ENCODE assay signal across 1 cellular context in the genomic region with DNA sequence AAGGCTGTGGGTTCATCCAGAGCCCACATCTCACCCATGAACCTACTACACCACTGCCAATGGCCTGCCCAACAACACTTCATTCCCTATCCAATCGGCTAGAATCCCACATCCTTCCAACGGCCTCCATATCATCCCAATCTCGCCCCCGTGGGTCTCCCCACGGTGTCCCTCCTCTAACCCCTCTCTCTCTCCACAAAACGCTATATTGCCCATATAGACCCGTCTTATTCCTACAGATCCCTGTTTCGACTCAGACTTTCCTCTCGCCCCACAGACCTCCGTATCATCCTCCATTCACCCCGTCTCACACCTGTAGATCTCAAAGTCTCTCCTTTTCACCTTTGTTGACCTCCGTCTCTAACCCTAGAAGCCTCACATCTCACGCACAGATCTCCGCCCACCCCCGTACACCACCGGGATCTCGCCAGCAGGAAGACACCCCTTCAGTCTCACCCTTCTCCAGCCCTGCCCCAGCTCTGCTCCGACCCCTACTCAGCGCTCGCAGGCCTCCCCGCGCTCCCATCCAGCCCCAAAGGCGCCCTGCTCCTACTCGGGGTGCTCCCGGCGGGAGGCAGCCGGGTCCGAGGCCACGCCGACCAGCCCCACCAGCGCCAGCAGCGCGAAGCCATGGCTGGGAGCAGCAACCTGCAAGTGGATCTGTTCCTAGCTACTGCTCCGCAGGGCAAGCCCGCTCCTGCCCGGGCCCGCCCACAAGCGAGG.
TF ChIP-seq lines count a peak whose summit lies in the region.

Gene FDXR, minus strand, starts transcription at position 682 of the 723 bp plus-strand sequence. Its CDS starts 50 bp downstream, at position 632.

TF ChIP-seq in HEK293, 187 proteins besides CTCF, POLR2A, EP300 and RAD21 (continued from another document and continues in another):
- no peak for TF ChIP-seq ZNF121 (tag by site-specific recombination; IDR thresholded peaks at IDR 0.05)
- TF ChIP-seq HOXC10 (CRISPR knock-in tag; IDR thresholded peaks at IDR 0.05): no peak
- TF ChIP-seq ZNF416 (tag by site-specific recombination; IDR thresholded peaks at IDR 0.05): no peak
- TF ChIP-seq ZNF664 (tag by site-specific recombination; IDR thresholded peaks at IDR 0.05): no peak
- no peak for TF ChIP-seq GLI2 (tag by site-specific recombination; IDR thresholded peaks at IDR 0.05; ENCODE audit: borderline replicate concordance, low read depth)
- no peak; the same call in 1 of the 2 replicates for TF ChIP-seq ZBTB17 (tag by site-specific recombination; IDR thresholded peaks at IDR 0.05)
- TF ChIP-seq ZNF654 (tag by site-specific recombination; IDR thresholded peaks at IDR 0.05; ENCODE audit: low read depth): no peak
- TF ChIP-seq MYNN (tag by site-specific recombination; IDR thresholded peaks at IDR 0.05; ENCODE audit: borderline replicate concordance): no peak
- peak; percentile 20; the same call in 1 of the 2 replicates for TF ChIP-seq ZNF398 (tag by site-specific recombination; IDR thresholded peaks at IDR 0.05)
- no peak for TF ChIP-seq ZNF513 (tag by site-specific recombination; IDR thresholded peaks at IDR 0.05)
- TF ChIP-seq ZNF214 (tag by site-specific recombination; IDR thresholded peaks at IDR 0.05; ENCODE audit: borderline replicate concordance): no peak
- TF ChIP-seq ZSCAN16 (tag by site-specific recombination; IDR thresholded peaks at IDR 0.05): no peak
- no peak for TF ChIP-seq ZNF26 (tag by site-specific recombination; IDR thresholded peaks at IDR 0.05)
- no peak for TF ChIP-seq ZNF837 (tag by site-specific recombination; IDR thresholded peaks at IDR 0.05)
- TF ChIP-seq ZNF544 (tag by site-specific recombination; IDR thresholded peaks at IDR 0.05): no peak
- TF ChIP-seq ZNF600 (tag by site-specific recombination; IDR thresholded peaks at IDR 0.05): peak; percentile 80
- no peak for TF ChIP-seq ZNF146 (tag by site-specific recombination; IDR thresholded peaks at IDR 0.05)
- peak; percentile 60; the same call in 1 of the 2 replicates for TF ChIP-seq ZNF843 (tag by site-specific recombination; IDR thresholded peaks at IDR 0.05)
- TF ChIP-seq ELK4 (IDR thresholded peaks at IDR 0.05; ENCODE audit: borderline replicate concordance, low read depth, low read length): no peak
- TF ChIP-seq ZNF23 (tag by site-specific recombination; IDR thresholded peaks at IDR 0.05; ENCODE audit: borderline replicate concordance): no peak
- 0 out of 2 replicates have a peak, but pooled peaks have one; percentile 48 for TF ChIP-seq ZBTB8A (tag by site-specific recombination; IDR thresholded peaks at IDR 0.05)
- TF ChIP-seq, protein P1, sequence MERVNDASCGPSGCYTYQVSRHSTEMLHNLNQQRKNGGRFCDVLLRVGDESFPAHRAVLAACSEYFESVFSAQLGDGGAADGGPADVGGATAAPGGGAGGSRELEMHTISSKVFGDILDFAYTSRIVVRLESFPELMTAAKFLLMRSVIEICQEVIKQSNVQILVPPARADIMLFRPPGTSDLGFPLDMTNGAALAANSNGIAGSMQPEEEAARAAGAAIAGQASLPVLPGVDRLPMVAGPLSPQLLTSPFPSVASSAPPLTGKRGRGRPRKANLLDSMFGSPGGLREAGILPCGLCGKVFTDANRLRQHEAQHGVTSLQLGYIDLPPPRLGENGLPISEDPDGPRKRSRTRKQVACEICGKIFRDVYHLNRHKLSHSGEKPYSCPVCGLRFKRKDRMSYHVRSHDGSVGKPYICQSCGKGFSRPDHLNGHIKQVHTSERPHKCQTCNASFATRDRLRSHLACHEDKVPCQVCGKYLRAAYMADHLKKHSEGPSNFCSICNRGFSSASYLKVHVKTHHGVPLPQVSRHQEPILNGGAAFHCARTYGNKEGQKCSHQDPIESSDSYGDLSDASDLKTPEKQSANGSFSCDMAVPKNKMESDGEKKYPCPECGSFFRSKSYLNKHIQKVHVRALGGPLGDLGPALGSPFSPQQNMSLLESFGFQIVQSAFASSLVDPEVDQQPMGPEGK (tag by site-specific recombination; IDR thresholded peaks at IDR 0.05): peak; percentile 49
- no peak for TF ChIP-seq MZF1 (tag by site-specific recombination; IDR thresholded peaks at IDR 0.05; ENCODE audit: borderline replicate concordance)
- TF ChIP-seq ZNF514 (tag by site-specific recombination; IDR thresholded peaks at IDR 0.05): no peak
- TF ChIP-seq ZNF660 (tag by site-specific recombination; IDR thresholded peaks at IDR 0.05): no peak
- TF ChIP-seq KLF8 (tag by site-specific recombination; IDR thresholded peaks at IDR 0.05): no peak
- no peak for TF ChIP-seq ZNF585B (tag by site-specific recombination; IDR thresholded peaks at IDR 0.05)
- no peak for TF ChIP-seq ZNF302 (tag by site-specific recombination; IDR thresholded peaks at IDR 0.05; ENCODE audit: low read depth)
- TF ChIP-seq SP2 (tag by site-specific recombination; IDR thresholded peaks at IDR 0.05): no peak
- no peak for TF ChIP-seq GFI1B (tag by site-specific recombination; IDR thresholded peaks at IDR 0.05)
- TF ChIP-seq, protein P2, sequence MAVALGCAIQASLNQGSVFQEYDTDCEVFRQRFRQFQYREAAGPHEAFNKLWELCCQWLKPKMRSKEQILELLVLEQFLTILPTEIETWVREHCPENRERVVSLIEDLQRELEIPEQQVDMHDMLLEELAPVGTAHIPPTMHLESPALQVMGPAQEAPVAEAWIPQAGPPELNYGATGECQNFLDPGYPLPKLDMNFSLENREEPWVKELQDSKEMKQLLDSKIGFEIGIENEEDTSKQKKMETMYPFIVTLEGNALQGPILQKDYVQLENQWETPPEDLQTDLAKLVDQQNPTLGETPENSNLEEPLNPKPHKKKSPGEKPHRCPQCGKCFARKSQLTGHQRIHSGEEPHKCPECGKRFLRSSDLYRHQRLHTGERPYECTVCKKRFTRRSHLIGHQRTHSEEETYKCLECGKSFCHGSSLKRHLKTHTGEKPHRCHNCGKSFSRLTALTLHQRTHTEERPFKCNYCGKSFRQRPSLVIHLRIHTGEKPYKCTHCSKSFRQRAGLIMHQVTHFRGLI (tag by site-specific recombination; IDR thresholded peaks at IDR 0.05): 0 out of 2 replicates have a peak, but pooled peaks have one; percentile 35
- TF ChIP-seq ZNF248 (tag by site-specific recombination; IDR thresholded peaks at IDR 0.05): no peak
- TF ChIP-seq, protein P3, sequence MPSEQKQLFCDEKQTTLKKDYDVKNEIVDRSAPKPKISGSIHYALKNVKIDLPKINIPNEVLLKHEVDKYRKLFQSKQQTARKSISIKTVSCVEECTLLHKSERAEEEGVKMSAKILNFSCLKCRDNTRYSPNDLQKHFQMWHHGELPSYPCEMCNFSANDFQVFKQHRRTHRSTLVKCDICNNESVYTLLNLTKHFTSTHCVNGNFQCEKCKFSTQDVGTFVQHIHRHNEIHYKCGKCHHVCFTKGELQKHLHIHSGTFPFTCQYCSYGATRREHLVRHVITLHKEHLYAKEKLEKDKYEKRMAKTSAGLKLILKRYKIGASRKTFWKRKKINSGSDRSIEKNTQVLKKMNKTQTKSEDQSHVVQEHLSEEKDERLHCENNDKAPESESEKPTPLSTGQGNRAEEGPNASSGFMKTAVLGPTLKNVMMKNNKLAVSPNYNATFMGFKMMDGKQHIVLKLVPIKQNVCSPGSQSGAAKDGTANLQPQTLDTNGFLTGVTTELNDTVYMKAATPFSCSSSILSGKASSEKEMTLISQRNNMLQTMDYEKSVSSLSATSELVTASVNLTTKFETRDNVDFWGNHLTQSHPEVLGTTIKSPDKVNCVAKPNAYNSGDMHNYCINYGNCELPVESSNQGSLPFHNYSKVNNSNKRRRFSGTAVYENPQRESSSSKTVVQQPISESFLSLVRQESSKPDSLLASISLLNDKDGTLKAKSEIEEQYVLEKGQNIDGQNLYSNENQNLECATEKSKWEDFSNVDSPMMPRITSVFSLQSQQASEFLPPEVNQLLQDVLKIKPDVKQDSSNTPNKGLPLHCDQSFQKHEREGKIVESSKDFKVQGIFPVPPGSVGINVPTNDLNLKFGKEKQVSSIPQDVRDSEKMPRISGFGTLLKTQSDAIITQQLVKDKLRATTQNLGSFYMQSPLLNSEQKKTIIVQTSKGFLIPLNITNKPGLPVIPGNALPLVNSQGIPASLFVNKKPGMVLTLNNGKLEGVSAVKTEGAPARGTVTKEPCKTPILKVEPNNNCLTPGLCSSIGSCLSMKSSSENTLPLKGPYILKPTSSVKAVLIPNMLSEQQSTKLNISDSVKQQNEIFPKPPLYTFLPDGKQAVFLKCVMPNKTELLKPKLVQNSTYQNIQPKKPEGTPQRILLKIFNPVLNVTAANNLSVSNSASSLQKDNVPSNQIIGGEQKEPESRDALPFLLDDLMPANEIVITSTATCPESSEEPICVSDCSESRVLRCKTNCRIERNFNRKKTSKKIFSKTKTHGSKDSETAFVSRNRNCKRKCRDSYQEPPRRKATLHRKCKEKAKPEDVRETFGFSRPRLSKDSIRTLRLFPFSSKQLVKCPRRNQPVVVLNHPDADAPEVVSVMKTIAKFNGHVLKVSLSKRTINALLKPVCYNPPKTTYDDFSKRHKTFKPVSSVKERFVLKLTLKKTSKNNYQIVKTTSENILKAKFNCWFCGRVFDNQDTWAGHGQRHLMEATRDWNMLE (tag by site-specific recombination; conservative IDR thresholded peaks at IDR 0.05; ENCODE audit: low read depth): no peak
- TF ChIP-seq ZNF776 (tag by site-specific recombination; IDR thresholded peaks at IDR 0.05; ENCODE audit: borderline replicate concordance): no peak
- TF ChIP-seq, protein P4, sequence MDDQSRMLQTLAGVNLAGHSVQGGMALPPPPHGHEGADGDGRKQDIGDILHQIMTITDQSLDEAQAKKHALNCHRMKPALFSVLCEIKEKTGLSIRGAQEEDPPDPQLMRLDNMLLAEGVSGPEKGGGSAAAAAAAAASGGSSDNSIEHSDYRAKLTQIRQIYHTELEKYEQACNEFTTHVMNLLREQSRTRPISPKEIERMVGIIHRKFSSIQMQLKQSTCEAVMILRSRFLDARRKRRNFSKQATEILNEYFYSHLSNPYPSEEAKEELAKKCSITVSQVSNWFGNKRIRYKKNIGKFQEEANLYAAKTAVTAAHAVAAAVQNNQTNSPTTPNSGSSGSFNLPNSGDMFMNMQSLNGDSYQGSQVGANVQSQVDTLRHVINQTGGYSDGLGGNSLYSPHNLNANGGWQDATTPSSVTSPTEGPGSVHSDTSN (CRISPR knock-in tag; IDR thresholded peaks at IDR 0.05): 0 out of 2 replicates have a peak, but pooled peaks have one; percentile 25
- TF ChIP-seq, protein P5, sequence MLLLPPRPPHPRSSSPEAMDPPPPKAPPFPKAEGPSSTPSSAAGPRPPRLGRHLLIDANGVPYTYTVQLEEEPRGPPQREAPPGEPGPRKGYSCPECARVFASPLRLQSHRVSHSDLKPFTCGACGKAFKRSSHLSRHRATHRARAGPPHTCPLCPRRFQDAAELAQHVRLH (tag by site-specific recombination; IDR thresholded peaks at IDR 0.05): no peak
- TF ChIP-seq ZNF777 (tag by site-specific recombination; IDR thresholded peaks at IDR 0.05; ENCODE audit: borderline replicate concordance): no peak
- TF ChIP-seq, protein P6, sequence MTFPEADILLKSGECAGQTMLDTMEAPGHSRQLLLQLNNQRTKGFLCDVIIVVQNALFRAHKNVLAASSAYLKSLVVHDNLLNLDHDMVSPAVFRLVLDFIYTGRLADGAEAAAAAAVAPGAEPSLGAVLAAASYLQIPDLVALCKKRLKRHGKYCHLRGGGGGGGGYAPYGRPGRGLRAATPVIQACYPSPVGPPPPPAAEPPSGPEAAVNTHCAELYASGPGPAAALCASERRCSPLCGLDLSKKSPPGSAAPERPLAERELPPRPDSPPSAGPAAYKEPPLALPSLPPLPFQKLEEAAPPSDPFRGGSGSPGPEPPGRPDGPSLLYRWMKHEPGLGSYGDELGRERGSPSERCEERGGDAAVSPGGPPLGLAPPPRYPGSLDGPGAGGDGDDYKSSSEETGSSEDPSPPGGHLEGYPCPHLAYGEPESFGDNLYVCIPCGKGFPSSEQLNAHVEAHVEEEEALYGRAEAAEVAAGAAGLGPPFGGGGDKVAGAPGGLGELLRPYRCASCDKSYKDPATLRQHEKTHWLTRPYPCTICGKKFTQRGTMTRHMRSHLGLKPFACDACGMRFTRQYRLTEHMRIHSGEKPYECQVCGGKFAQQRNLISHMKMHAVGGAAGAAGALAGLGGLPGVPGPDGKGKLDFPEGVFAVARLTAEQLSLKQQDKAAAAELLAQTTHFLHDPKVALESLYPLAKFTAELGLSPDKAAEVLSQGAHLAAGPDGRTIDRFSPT (tag by site-specific recombination; IDR thresholded peaks at IDR 0.05): no peak
